Comparison of ENCODE assay signal across 8 cellular contexts in genomic region chr10:99430451-99431189, GRCh38. TPM values are rescaled to one million over a fixed set of nuclear protein-coding genes. Genes with fewer than 3 reads are reported as not detected.
DNase-seq lines count a peak whose midpoint lies in the region; ATAC-seq, FAIRE-seq and TF ChIP-seq lines count a peak whose summit lies in the region.

Gene GOT1, minus strand, starts transcription at chr10:99430624. Its CDS starts 59 bp downstream, at chr10:99430565.

- H3K4me2 ChIP-seq in OCI-LY7 (ENCODE audit: low read length) = peak within 1 kb of the TSS; percentile 98

- peaks cover 7% of the 10 kb centered on the region; the same call in 1 of the 2 replicates for H3K36me3 ChIP-seq in OCI-LY7 (ENCODE audit: insufficient read depth, low read length)

- POLR2A ChIA-PET in OCI-LY7 (lab: Charles Lee) = interaction anchor here (1.0 to 1.8 kb wide), 4 partner anchors 12 to 309 kb away, joined by 3 to 7 read pairs (median 5); no protein-coding TSS in a partner anchor

- DNase-seq in D721Med (ENCODE audit: insufficient read length, low spot score) = peak; percentile 93
- DNase-seq in HuH-7.5 (ENCODE audit: low spot score) = peak; percentile 93
- DNase-seq in OCI-LY7 (ENCODE audit: low spot score) = peak; percentile 98
- DNase-seq in activated T-cell treated with anti-CD3 and anti-CD28 coated beads for 1 hour (ENCODE audit: low read depth) = peak; percentile 81
- peak; percentile 85 for DNase-seq in endothelial cell (ENCODE audit: low spot score)
- peak; percentile 78 to 89 for DNase-seq in mesothelial cell of epicardium (ENCODE audit: low spot score in 2 of 2, unreplicated experiment in 2 of 2)
- peak; percentile 90 to 93 for DNase-seq in stimulated activated CD8-positive, alpha-beta memory T cell treated with anti-CD3 and anti-CD28 coated beads, Interleukin-15, amount 100 ng/mL, for 48 hours (ENCODE audit: low read depth in 2 of 2)

- peaks cover 7% of the 10 kb centered on the region; the same call in 1 of the 2 replicates for H4K20me1 ChIP-seq in OCI-LY7 (ENCODE audit: insufficient read depth, low read length)

- H3K4me3 Mint-ChIP-seq in endothelial cell (ENCODE audit: unreplicated experiment) = peak within 1 kb of the TSS; percentile 97
- H3K4me3 Mint-ChIP-seq in mesothelial cell of epicardium = peak within 1 kb of the TSS; percentile 97

- H3K4me3 ChIP-seq in OCI-LY7 (ENCODE audit: low read depth, low read length, poor library complexity, severe bottlenecking) = peak within 1 kb of the TSS; percentile 96

- TF ChIP-seq CTCF in D721Med (IDR thresholded peaks at IDR 0.05; ENCODE audit: insufficient read depth, missing control alignments) (no peak), OCI-LY7 (conservative IDR thresholded peaks at IDR 0.05; ENCODE audit: low read length) (no peak), endothelial cell (IDR thresholded peaks at IDR 0.05; ENCODE audit: unreplicated experiment) (no peak), mesothelial cell of epicardium (IDR thresholded peaks at IDR 0.05; ENCODE audit: unreplicated experiment) (no peak)

- peak; percentile 94 for ATAC-seq in GM21526 (IDR thresholded peaks at IDR 0.05; ENCODE audit: low FRiP score, unreplicated experiment)

- H3K36me3 Mint-ChIP-seq in endothelial cell (ENCODE audit: low read depth, unreplicated experiment) (no peaks in the 10 kb centered on the region), mesothelial cell of epicardium (no peaks in the 10 kb centered on the region)

- peak; percentile 74 for FAIRE-seq in D721Med (lab: Jason Lieb, UNC)

- H3K27ac ChIP-seq in OCI-LY7 (ENCODE audit: low read depth, low read length, poor library complexity, severe bottlenecking) = peak within 1 kb of the TSS; percentile 61

- H3K9me3 ChIP-seq in OCI-LY7 (ENCODE audit: low read length) = no peaks in the 10 kb centered on the region

- H3K9me3 Mint-ChIP-seq in endothelial cell (ENCODE audit: unreplicated experiment) (no peaks in the 10 kb centered on the region), mesothelial cell of epicardium (no peaks in the 10 kb centered on the region)

- H3K27ac Mint-ChIP-seq in endothelial cell (ENCODE audit: unreplicated experiment) = peak within 1 kb of the TSS; percentile 87
- peak within 1 kb of the TSS; percentile 99 for H3K27ac Mint-ChIP-seq in mesothelial cell of epicardium

- no TSS peak for BruUV-seq in OCI-LY7 (replicated peaks; lab: Mats Ljungman, UMichigan)

- CTCF ChIA-PET in OCI-LY7 (lab: Charles Lee; ENCODE audit: unreplicated experiment) = interaction anchor here (0.5 kb wide), 1 partner anchor 189 kb away, joined by 3 read pairs; no protein-coding TSS in a partner anchor

- intact Hi-C loops in OCI-LY7 (cut with micrococcal nuclease; ENCODE audit: unreplicated experiment) = loop anchor here (2.0 to 10.0 kb wide), 4 partner anchors 38 to 304 kb away; partner anchors contain the start of genes COX15, CUTC and SLC25A28

- H3K4me1 ChIP-seq in OCI-LY7 (ENCODE audit: insufficient read depth, low read length, poor library complexity, severe bottlenecking) = peaks cover 14% of the 10 kb centered on the region

- peak within 1 kb of the TSS; percentile 92 for H2AFZ ChIP-seq in OCI-LY7 (ENCODE audit: low read length)

- H3K9me2 ChIP-seq in OCI-LY7 (ENCODE audit: insufficient read depth, low read length) = no peaks in the 10 kb centered on the region

- H3K27me3 Mint-ChIP-seq in endothelial cell (ENCODE audit: unreplicated experiment) (no peaks in the 10 kb centered on the region), mesothelial cell of epicardium (ENCODE audit: low read depth) (no peaks in the 10 kb centered on the region)

- peaks cover 19% of the 10 kb centered on the region for H3K4me1 Mint-ChIP-seq in endothelial cell (ENCODE audit: unreplicated experiment)
- H3K4me1 Mint-ChIP-seq in mesothelial cell of epicardium = peaks cover 18% of the 10 kb centered on the region

- peaks cover 33% of the 10 kb centered on the region; the same call in 1 of the 2 replicates for H3K79me2 ChIP-seq in OCI-LY7 (ENCODE audit: insufficient read depth, low read depth, low read length)

RNA-seq across cellular contexts. Expression of gene GOT1, which starts in this region (rescaled TPM):
- total RNA-seq in OCI-LY7 (2014; rRNA removed; shearing (Covaris generic)) = 24.5 and 26.4 TPM in 2 replicates
- total RNA-seq in OCI-LY7 (2022) = 50.4 and 59.0 TPM in 2 replicates
- total RNA-seq in endothelial cell (ENCODE audit: unreplicated experiment) = 33.7 TPM
- 21.6 to 24.4 TPM (median 22.9 TPM) in 3 replicates for total RNA-seq in mesothelial cell of epicardium

Comparison
In these comparisons a context has a peak if more than half of its experiments do, and no peak if none do; other contexts are left out.
1. Peak in every context shown above with its lines: DNase-seq, ATAC-seq, H3K4me3 ChIP-seq and H3K27ac ChIP-seq.